Comparison of ENCODE assay signal across 18 cellular contexts in genomic region chr7:107592361-107593024, GRCh38. TPM values are rescaled to one million over a fixed set of nuclear protein-coding genes. Genes with fewer than 3 reads are reported as not detected.
DNase-seq lines count a peak whose midpoint lies in the region; ATAC-seq, FAIRE-seq and TF ChIP-seq lines count a peak whose summit lies in the region.
"Had no signal": no experiment of that assay in that cellular context is flagged by ENCODE, and none has a peak within 500 bp of the region (broad histone marks: within the 10 kb centered on the region; RNA-seq: fewer than 3 reads in every experiment).

No MANE protein-coding gene starts in this region.

- peaks cover 3% of the 10 kb centered on the region for H3K9me3 Mint-ChIP-seq in glutamatergic neuron (ENCODE audit: unreplicated experiment)
- H3K9me3 Mint-ChIP-seq: activated naive CD8-positive, alpha-beta T cell treated with anti-CD3 and anti-CD28 coated beads for 36 hours; CD8-positive, alpha-beta T cell; naive B cell had no signal

- peaks cover 2% of the 10 kb centered on the region for H3K27me3 Mint-ChIP-seq in glutamatergic neuron (ENCODE audit: unreplicated experiment)
- H3K27me3 Mint-ChIP-seq: activated naive CD8-positive, alpha-beta T cell treated with anti-CD3 and anti-CD28 coated beads for 36 hours; naive B cell had no signal

- intact Hi-C loops in heart left ventricle (cut with DNase I), result loop anchor here in 2 of 10 donors (10.0 kb wide), 1 partner anchor 388 kb away; no protein-coding TSS in a partner anchor
- intact Hi-C loops in right cardiac atrium (cut with DNase I), result no loop called here
- intact Hi-C loops in PC-9 (cut with micrococcal nuclease; ENCODE audit: unreplicated experiment), result no loop called here
- intact Hi-C loops in A673 (cut with micrococcal nuclease; ENCODE audit: unreplicated experiment), result no loop called here

- H3K4me1 ChIP-seq in heart left ventricle (peaks cover 9 to 56% (median 33%) of the 10 kb centered on the region in 12 donors), right cardiac atrium (ENCODE audit: control insufficient read depth, insufficient read depth, low read length) (peaks cover 6% of the 10 kb centered on the region), PC-9 (replicated peaks; ENCODE audit: insufficient read depth) (peaks cover 39% of the 10 kb centered on the region), hepatocyte (ENCODE audit: insufficient read depth) (no peaks in the 10 kb centered on the region), A673 (ENCODE audit: insufficient read depth, low read length, poor library complexity, severe bottlenecking) (no peaks in the 10 kb centered on the region)

- H3K79me2 ChIP-seq in PC-9 (ENCODE audit: low read depth), result no peaks in the 10 kb centered on the region
- H3K79me2 ChIP-seq in hepatocyte, result no peaks in the 10 kb centered on the region

- TF ChIP-seq POLR2A in heart left ventricle (IDR thresholded peaks at IDR 0.05), result no peak

- H3K27ac Mint-ChIP-seq in glutamatergic neuron (ENCODE audit: unreplicated experiment), result no peak overlapping the region
- H3K27ac Mint-ChIP-seq: activated CD8-positive, alpha-beta T cell treated with anti-CD3 and anti-CD28 coated beads, Interleukin-2, amount 10 ng/mL, durations not matched to agents 7 days and 5 days; activated naive CD8-positive, alpha-beta T cell treated with anti-CD3 and anti-CD28 coated beads for 36 hours; CD8-positive, alpha-beta T cell had no signal

- H3K9me2 ChIP-seq in PC-9 (ENCODE audit: insufficient read depth) (no peaks in the 10 kb centered on the region), hepatocyte (replicated peaks; ENCODE audit: insufficient read depth) (no peaks in the 10 kb centered on the region)

- no peak overlapping the region for H3K4me2 ChIP-seq in PC-9
- H3K4me2 ChIP-seq in hepatocyte, result no peak overlapping the region

- H3K4me3 Mint-ChIP-seq in glutamatergic neuron (ENCODE audit: unreplicated experiment), result no peak overlapping the region
- H3K4me3 Mint-ChIP-seq: activated CD8-positive, alpha-beta T cell treated with anti-CD3 and anti-CD28 coated beads, Interleukin-2, amount 10 ng/mL, durations not matched to agents 7 days and 5 days; activated naive CD8-positive, alpha-beta T cell treated with anti-CD3 and anti-CD28 coated beads for 36 hours; CD8-positive, alpha-beta T cell; naive B cell had no signal

- BruUV-seq in PC-9 (replicated peaks; lab: Mats Ljungman, UMichigan) (no TSS peak), A673 (replicated peaks; lab: Mats Ljungman, UMichigan) (no TSS peak)

- H3K36me3 Mint-ChIP-seq in glutamatergic neuron (ENCODE audit: unreplicated experiment), result peaks cover 6% of the 10 kb centered on the region
- H3K36me3 Mint-ChIP-seq: activated naive CD8-positive, alpha-beta T cell treated with anti-CD3 and anti-CD28 coated beads for 36 hours had no signal

- no peak overlapping the region for H3K4me3 ChIP-seq in heart left ventricle
- no peak overlapping the region for H3K4me3 ChIP-seq in right cardiac atrium (ENCODE audit: low read length)
- H3K4me3 ChIP-seq in PC-9, result no peak overlapping the region
- H3K4me3 ChIP-seq in fibroblast of mammary gland (ENCODE audit: control insufficient read depth, low read depth, low read length), result no peak overlapping the region
- H3K4me3 ChIP-seq in hepatocyte, result no peak overlapping the region
- no peak overlapping the region for H3K4me3 ChIP-seq in A673 (ENCODE audit: low read depth, low read length, poor library complexity, severe bottlenecking)
- H3K4me3 ChIP-seq: lung, stomach, uterus had no signal

- WGBS in heart left ventricle, 4 donors, result 83 to 91% (median 87%) methylated on average over 5 of the region's 5 CpGs
- 92% methylated on average over 5 of the region's 5 CpGs for WGBS in right cardiac atrium
- 97% methylated on average over 5 of the region's 5 CpGs for WGBS in hepatocyte (ENCODE audit: low lambda C conversion rate, missing lambda C conversion rate)

- H3F3A ChIP-seq in PC-9 (ENCODE audit: insufficient read depth, low read depth), result peaks cover 36% of the 10 kb centered on the region

- H3K4me1 Mint-ChIP-seq in glutamatergic neuron (ENCODE audit: low read depth, unreplicated experiment), result no peaks in the 10 kb centered on the region

- H3K27me3 ChIP-seq in heart left ventricle (no peaks in the 10 kb centered on the region), right cardiac atrium (ENCODE audit: control insufficient read depth, insufficient read depth) (no peaks in the 10 kb centered on the region), PC-9 (ENCODE audit: insufficient read depth, low read depth) (no peaks in the 10 kb centered on the region), hepatocyte (no peaks in the 10 kb centered on the region), A673 (replicated peaks; ENCODE audit: insufficient read depth, low read depth, low read length, poor library complexity) (no peaks in the 10 kb centered on the region)
- H3K27me3 ChIP-seq: stomach, uterus had no signal

- no peak overlapping the region for H2AFZ ChIP-seq in PC-9
- H2AFZ ChIP-seq in hepatocyte, result no peak overlapping the region

- POLR2A ChIA-PET in PC-9 (lab: Charles Lee; ENCODE audit: unreplicated experiment) (no interaction called here), A673 (lab: Charles Lee; ENCODE audit: low non-redundant PET) (no interaction called here)

- CTCF ChIA-PET in PC-9 (lab: Charles Lee) (no interaction called here), A673 (lab: Charles Lee) (no interaction called here)

- FAIRE-seq in urothelium cell line (lab: Jason Lieb, UNC), result peak; percentile 23

- H3K27ac ChIP-seq in heart left ventricle, result peak overlapping the region in 7 of 12 donors; percentile 16 to 58 (median 39)
- no peak overlapping the region for H3K27ac ChIP-seq in right cardiac atrium (ENCODE audit: low read length)
- 0 out of 2 replicates have a peak overlapping the region, but pooled peaks have one; percentile 84 for H3K27ac ChIP-seq in PC-9
- no peak overlapping the region for H3K27ac ChIP-seq in hepatocyte
- no peak overlapping the region for H3K27ac ChIP-seq in A673 (ENCODE audit: low read depth, low read length, poor library complexity, severe bottlenecking)
- H3K27ac ChIP-seq: WERI-Rb-1 had no signal

- no peak for DNase-seq in heart left ventricle
- DNase-seq in right cardiac atrium, result no peak
- DNase-seq in PC-9, result no peak
- peak; percentile 94 for DNase-seq in fibroblast of mammary gland (ENCODE audit: low read depth)
- no peak for DNase-seq in urothelium cell line (ENCODE audit: low spot score)
- no peak for DNase-seq in hepatocyte (ENCODE audit: low spot score)
- DNase-seq in glutamatergic neuron, result no peak
- DNase-seq in A673 (ENCODE audit: low spot score), result no peak
- DNase-seq: activated CD8-positive, alpha-beta T cell treated with anti-CD3 and anti-CD28 coated beads, Interleukin-2, amount 10 ng/mL, durations not matched to agents 7 days and 5 days; activated naive CD8-positive, alpha-beta T cell treated with anti-CD3 and anti-CD28 coated beads for 36 hours; CD8-positive, alpha-beta T cell; Karpas-422; naive B cell; NCI-H1436 treated with DMSO at 0.1 percent for 48 hours; stomach; uterus; WERI-Rb-1 had no signal

- H3K9me3 ChIP-seq in heart left ventricle, result no peaks in the 10 kb centered on the region
- H3K9me3 ChIP-seq in right cardiac atrium (ENCODE audit: control insufficient read depth, low read length), result no peaks in the 10 kb centered on the region
- no peaks in the 10 kb centered on the region; the same call in 1 of the 2 replicates for H3K9me3 ChIP-seq in PC-9 (ENCODE audit: insufficient read depth, low read depth)
- no peaks in the 10 kb centered on the region for H3K9me3 ChIP-seq in hepatocyte (ENCODE audit: low read depth)
- H3K9me3 ChIP-seq in A673 (ENCODE audit: low read depth, low read length, poor library complexity, severe bottlenecking), result no peaks in the 10 kb centered on the region
- H3K9me3 ChIP-seq: stomach, uterus had no signal

- no peaks in the 10 kb centered on the region for H4K20me1 ChIP-seq in PC-9 (ENCODE audit: insufficient read depth)
- no peaks in the 10 kb centered on the region for H4K20me1 ChIP-seq in hepatocyte (ENCODE audit: insufficient read depth, poor library complexity, severe bottlenecking)

- no peak for TF ChIP-seq CTCF in heart left ventricle (IDR thresholded peaks at IDR 0.05)
- TF ChIP-seq CTCF in PC-9 (conservative IDR thresholded peaks at IDR 0.05), result no peak
- TF ChIP-seq CTCF in fibroblast of mammary gland (conservative IDR thresholded peaks at IDR 0.05; ENCODE audit: control insufficient read depth, insufficient read depth, low read depth, low read length), result no peak
- TF ChIP-seq CTCF in hepatocyte (IDR thresholded peaks at IDR 0.05; ENCODE audit: poor library complexity), result no peak
- TF ChIP-seq CTCF in glutamatergic neuron (IDR thresholded peaks at IDR 0.05; ENCODE audit: partially characterized antibody, unreplicated experiment), result no peak
- no peak for TF ChIP-seq CTCF in A673 (conservative IDR thresholded peaks at IDR 0.05; ENCODE audit: low read depth, low read length)

- peaks cover 0 to 61% (median 30%) of the 10 kb centered on the region in 9 donors for H3K36me3 ChIP-seq in heart left ventricle
- H3K36me3 ChIP-seq in PC-9 (ENCODE audit: low read depth), result peaks cover 21% of the 10 kb centered on the region
- no peaks in the 10 kb centered on the region for H3K36me3 ChIP-seq in hepatocyte (replicated peaks; ENCODE audit: insufficient read depth, low read depth)
- H3K36me3 ChIP-seq in A673 (ENCODE audit: insufficient read depth, low read length, poor library complexity, severe bottlenecking), result no peaks in the 10 kb centered on the region
- H3K36me3 ChIP-seq: uterus had no signal

- ATAC-seq in heart left ventricle (no peak), right cardiac atrium (no peak)
- ATAC-seq: activated CD8-positive, alpha-beta T cell treated with anti-CD3 and anti-CD28 coated beads, Interleukin-2, amount 10 ng/mL, durations not matched to agents 7 days and 5 days; CD8-positive, alpha-beta T cell had no signal

RNA-seq across cellular contexts. Expression of gene BCAP29, which starts 12.4 kb away (rescaled TPM):
- total RNA-seq in heart left ventricle (100 to 1,000 TPM in 8 of 9 donors, 10 to 100 TPM in 1; 96.2 to 241 (median 117) TPM), right cardiac atrium (100 to 1,000 TPM in 2 of 4 donors, 10 to 100 TPM in 2; 91.8 to 107 (median 103) TPM), PC-9 (2021) (45.5 and 58.3 TPM in 2 replicates), hepatocyte (54.2 and 76.6 TPM in 2 replicates), glutamatergic neuron (ENCODE audit: unreplicated experiment) (30.1 TPM), A673 (2021) (30.3 and 32.0 TPM in 2 replicates)
- polyA plus RNA-seq in heart left ventricle (100 to 1,000 TPM in 1 of 2 donors, 10 to 100 TPM in 1; 42.5 to 157 TPM), right cardiac atrium (53.8 TPM), hepatocyte (27.5 and 35.1 TPM in 2 replicates)

RNA-seq across cellular contexts. Expression of gene DUS4L, which starts 28.7 kb away (rescaled TPM):
- 10 to 100 TPM in 3 of 9 donors, 1 to 10 TPM in 6; 5.3 to 11.7 (median 8.9) TPM for total RNA-seq in heart left ventricle
- polyA plus RNA-seq in heart left ventricle, result 1 to 10 TPM; 4.5 to 5.9 TPM
- total RNA-seq in right cardiac atrium, result 1 to 10 TPM; 6.8 to 8.4 (median 7.9) TPM
- polyA plus RNA-seq in right cardiac atrium, result 6.1 TPM
- total RNA-seq in PC-9 (2021), result 22.0 and 25.2 TPM in 2 replicates
- 12.5 and 14.2 TPM in 2 replicates for total RNA-seq in hepatocyte
- 5.4 and 6.3 TPM in 2 replicates for polyA plus RNA-seq in hepatocyte
- total RNA-seq in glutamatergic neuron (ENCODE audit: unreplicated experiment), result 11.5 TPM
- 12.6 and 14.4 TPM in 2 replicates for total RNA-seq in A673 (2021)

RNA-seq across cellular contexts. Expression of gene COG5, which starts 28.8 kb away (rescaled TPM):
- total RNA-seq in heart left ventricle (10 to 100 TPM; 30.3 to 61.6 (median 53.8) TPM), right cardiac atrium (10 to 100 TPM; 40.6 to 59.2 (median 46.7) TPM), PC-9 (2021) (32.3 and 43.5 TPM in 2 replicates), hepatocyte (53.5 and 82.2 TPM in 2 replicates), glutamatergic neuron (ENCODE audit: unreplicated experiment) (29.5 TPM), A673 (2021) (32.2 and 34.1 TPM in 2 replicates)
- polyA plus RNA-seq in heart left ventricle (10 to 100 TPM in 1 of 2 donors, 1 to 10 TPM in 1; 9.4 to 25.0 TPM), right cardiac atrium (18.5 TPM), hepatocyte (12.7 and 15.8 TPM in 2 replicates)

Comparison
In these comparisons a context has a peak if more than half of its experiments do, and no peak if none do; other contexts are left out.
1. H3K27ac ChIP-seq: peak in heart left ventricle (7 of 12) and PC-9 (single experiment); none in right cardiac atrium (single experiment), hepatocyte (single experiment) and A673 (single experiment).